Comparison of ENCODE assay signal across 8 cellular contexts in genomic region chr12:56117082-56117706, GRCh38. TPM values are rescaled to one million over a fixed set of nuclear protein-coding genes. Genes with fewer than 3 reads are reported as not detected.
DNase-seq lines count a peak whose midpoint lies in the region; ATAC-seq, FAIRE-seq and TF ChIP-seq lines count a peak whose summit lies in the region.
"Not testable (repeated sequence)": the region's sequence is repeated elsewhere in the genome, so short reads cannot be mapped to it uniquely, and the experiment has no call there.

No MANE protein-coding gene starts in this region.

- not testable (repeated sequence) for TF ChIP-seq CTCF in CD4-positive, alpha-beta T cell (IDR thresholded peaks at IDR 0.05); H1 (IDR thresholded peaks at IDR 0.05; ENCODE audit: control extremely low read depth in 1 of 3, insufficient read depth in 1 of 3, low read depth in 1 of 3, low read length in 3 of 3); neural cell (IDR thresholded peaks at IDR 0.05; ENCODE audit: poor library complexity, severe bottlenecking)

- not testable (repeated sequence) for H2BK20ac ChIP-seq in H1 (ENCODE audit: low read length)

- not testable (repeated sequence) for TF ChIP-seq RAD21 in H1 (IDR thresholded peaks at IDR 0.05 in 1 of 2, conservative IDR thresholded peaks at IDR 0.05 in 1 of 2; ENCODE audit: low read depth in 2 of 2, low read length in 2 of 2); neural cell (conservative IDR thresholded peaks at IDR 0.05)

- H2BK120ac ChIP-seq in H1 (replicated peaks; ENCODE audit: low read depth, low read length) = not testable (repeated sequence)

- peak overlapping the region; percentile 75 for H3K27ac ChIP-seq in CD4-positive, alpha-beta T cell (ENCODE audit: low read depth, low read length)
- H3K27ac ChIP-seq in H1 (ENCODE audit: low read depth, low read length) (peak overlapping the region; percentile 97), neural cell (ENCODE audit: low read length) (peak overlapping the region; percentile 93), subcutaneous abdominal adipose tissue (ENCODE audit: low read depth, low read length) (peak overlapping the region; percentile 88)

- CTCF ChIA-PET in CD4-positive, alpha-beta T cell (lab: Charles Lee) = interaction anchor here (0.8 to 5.0 kb wide), 13 partner anchors 9 to 379 kb away, joined by 3 to 76 read pairs (median 7); partner anchors contain the start of genes CNPY2, ESYT1, PA2G4 and RNF41
- CTCF ChIA-PET in H1 (lab: Charles Lee; ENCODE audit: partially characterized antibody) = interaction anchor here (1.0 to 5.3 kb wide), 7 partner anchors 11 to 105 kb away, joined by 4 to 47 read pairs (median 32); partner anchors contain the start of genes ESYT1, PA2G4, RNF41 and SMARCC2

- not testable (repeated sequence) for H3F3A ChIP-seq in neural cell (ENCODE audit: insufficient read depth, low read length, poor library complexity, severe bottlenecking)

- H3K4me1 Mint-ChIP-seq in CD4-positive, alpha-beta T cell (ENCODE audit: low read depth) = peaks cover 28% of the 10 kb centered on the region
- H3K4me1 Mint-ChIP-seq in activated naive CD8-positive, alpha-beta T cell (ENCODE audit: low read depth) = peaks cover 33% of the 10 kb centered on the region
- peaks cover 37 to 39% of the 10 kb centered on the region in 2 donors for H3K4me1 Mint-ChIP-seq in immature natural killer cell

- not testable (repeated sequence) for H3K9me3 ChIP-seq in CD4-positive, alpha-beta T cell (ENCODE audit: control insufficient read depth, low read length); H1 (ENCODE audit: insufficient read depth in 2 of 2, low read depth in 1 of 2, low read length in 1 of 2); neural cell (ENCODE audit: low read length); subcutaneous abdominal adipose tissue (ENCODE audit: control insufficient read depth in 5 of 5, low read length in 5 of 5)

- H3K9ac ChIP-seq in H1 (replicated peaks in 1 of 4; ENCODE audit: extremely low read depth in 1 of 4, low read depth in 3 of 4, low read length in 3 of 4) (peak overlapping the region; percentile 93 to 100 (median 98)), neural cell (ENCODE audit: low read length) (peak overlapping the region; percentile 79), subcutaneous abdominal adipose tissue (ENCODE audit: low read length in 5 of 5) (peak overlapping the region; percentile 84 to 95 (median 88))

- not testable (repeated sequence) for H4K91ac ChIP-seq in H1 (replicated peaks; ENCODE audit: insufficient read length, low read length)

- H2BK12ac ChIP-seq in H1 (ENCODE audit: low read depth, low read length) = not testable (repeated sequence)

- H4K20me1 ChIP-seq in H1 (replicated peaks in 1 of 2; ENCODE audit: control insufficient read depth in 1 of 2, insufficient read depth in 2 of 2, low read length in 2 of 2); neural cell (ENCODE audit: insufficient read depth): not testable (repeated sequence)

- H2AFZ ChIP-seq in H1 (ENCODE audit: low read length) = not testable (repeated sequence)
- peak overlapping the region; percentile 75 for H2AFZ ChIP-seq in neural cell (ENCODE audit: low read depth, low read length)

- peak overlapping the region; percentile 93; the same call in 1 of the 2 replicates for H2AK5ac ChIP-seq in H1 (ENCODE audit: low read depth, low read length)

- FAIRE-seq in H1 (lab: Jason Lieb, UNC) = not testable (repeated sequence)

- not testable (repeated sequence) for TF ChIP-seq POLR2A in H1 (IDR thresholded peaks at IDR 0.05; ENCODE audit: control extremely low read depth in 1 of 2, low read depth in 2 of 2, low read length in 2 of 2)

- not testable (repeated sequence) for H3K4me1 ChIP-seq in H1 (replicated peaks in 1 of 4; ENCODE audit: control insufficient read depth in 3 of 4, insufficient read depth in 4 of 4, low read length in 3 of 4)
- peaks cover 13 to 39% (median 36%) of the 10 kb centered on the region in 5 donors for H3K4me1 ChIP-seq in subcutaneous abdominal adipose tissue (ENCODE audit: control insufficient read depth in 5 of 5, insufficient read depth in 5 of 5, low read length in 5 of 5)

- not testable (repeated sequence) for H3K27me3 ChIP-seq in CD4-positive, alpha-beta T cell (ENCODE audit: control insufficient read depth, insufficient read depth, low read length); H1 (replicated peaks in 1 of 4; ENCODE audit: control insufficient read depth in 3 of 4, extremely low read depth in 1 of 4, insufficient read depth in 3 of 4, low read length in 3 of 4); neural cell (ENCODE audit: insufficient read depth, low read depth, low read length); subcutaneous abdominal adipose tissue (ENCODE audit: control insufficient read depth in 5 of 5, insufficient read depth in 4 of 5, low read length in 5 of 5)

- peaks cover 58% of the 10 kb centered on the region for H3K36me3 Mint-ChIP-seq in CD4-positive, alpha-beta T cell (ENCODE audit: low read depth)
- H3K36me3 Mint-ChIP-seq in activated naive CD8-positive, alpha-beta T cell = peaks cover 15% of the 10 kb centered on the region
- peaks cover 8 to 22% (median 20%) of the 10 kb centered on the region in 3 donors for H3K36me3 Mint-ChIP-seq in immature natural killer cell

- TF ChIP-seq EP300 in H1 (IDR thresholded peaks at IDR 0.05; ENCODE audit: borderline replicate concordance in 1 of 2, low read depth in 2 of 2, low read length in 2 of 2); neural cell (conservative IDR thresholded peaks at IDR 0.05; ENCODE audit: poor library complexity, severe bottlenecking): not testable (repeated sequence)

- H3K4me2 ChIP-seq in H1 (ENCODE audit: insufficient read depth in 1 of 2, low read depth in 2 of 2, low read length in 2 of 2) (peak overlapping the region; percentile 96 to 99), neural cell (ENCODE audit: low read length) (peak overlapping the region; percentile 97)

- H3K23me2 ChIP-seq in H1 (ENCODE audit: low read depth, low read length) = not testable (repeated sequence)

- not testable (repeated sequence) for H4K8ac ChIP-seq in H1 (ENCODE audit: extremely low read depth, insufficient read depth, low read length)

- H3K79me2 ChIP-seq in H1 (ENCODE audit: control insufficient read depth in 1 of 2, insufficient read depth in 2 of 2, low read length in 2 of 2) (peaks cover 3 to 13% of the 10 kb centered on the region in 2 experiments; a peak in 3 of 4 replicates), neural cell (replicated peaks; ENCODE audit: insufficient read depth, low read length) (peaks cover 28% of the 10 kb centered on the region)

- not testable (repeated sequence) for H3K14ac ChIP-seq in H1 (ENCODE audit: insufficient read length)

- WGBS in H1 (ENCODE audit: extremely low coverage in 1 of 2, insufficient coverage in 1 of 2, insufficient read length in 1 of 2, insufficient replicate concordance in 2 of 2, low coverage in 1 of 2, low lambda C conversion rate in 2 of 2, missing lambda C conversion rate in 1 of 2), 2 experiments = 4% methylated on average over 12 of the region's 16 CpGs; no CpG with 5 or more reads in 1 of the 2 experiments

- H3K4ac ChIP-seq in H1 (replicated peaks; ENCODE audit: insufficient read length, low read depth, low read length) = not testable (repeated sequence)

- H2BK15ac ChIP-seq in H1 (ENCODE audit: low read length) = not testable (repeated sequence)

- H3K36me3 ChIP-seq in H1 (ENCODE audit: control insufficient read depth in 2 of 4, insufficient read depth in 4 of 4, low read length in 3 of 4) (peaks cover 11 to 29% (median 21%) of the 10 kb centered on the region in 4 experiments; a peak in 7 of 8 replicates), subcutaneous abdominal adipose tissue (ENCODE audit: control insufficient read depth in 5 of 5, insufficient read depth in 5 of 5, low read length in 5 of 5) (peaks cover 10 to 44% (median 29%) of the 10 kb centered on the region in 5 donors)
- not testable (repeated sequence) for H3K36me3 ChIP-seq in neural cell (ENCODE audit: insufficient read depth, low read length)

- H3K9me3 Mint-ChIP-seq in CD4-positive, alpha-beta T cell; activated naive CD8-positive, alpha-beta T cell (ENCODE audit: low read depth); immature natural killer cell: not testable (repeated sequence)

- 0 out of 2 replicates have a peak overlapping the region, but pooled peaks have one; percentile 100 for H3K18ac ChIP-seq in H1 (ENCODE audit: extremely low read depth, low read length)

- peak overlapping the region; percentile 94 for H3K27ac Mint-ChIP-seq in CD4-positive, alpha-beta T cell
- peak overlapping the region; percentile 99 for H3K27ac Mint-ChIP-seq in activated naive CD8-positive, alpha-beta T cell
- peak overlapping the region; percentile 96 to 99 (median 98) for H3K27ac Mint-ChIP-seq in immature natural killer cell

- POLR2A ChIA-PET in CD4-positive, alpha-beta T cell (lab: Charles Lee) = interaction anchor here (0.6 to 6.1 kb wide), 36 partner anchors 8 to 1135 kb away, joined by 3 to 233 read pairs (median 8); partner anchors contain the start of genes ANKRD52, CD63, CNPY2 and COQ10A
- POLR2A ChIA-PET in H1 (lab: Charles Lee; ENCODE audit: partially characterized antibody) = interaction anchor here (0.6 to 7.1 kb wide), 39 partner anchors 11 to 773 kb away, joined by 3 to 267 read pairs (median 5); partner anchors contain the start of genes ANKRD52, CNPY2, COQ10A and CS

- H3K4me3 ChIP-seq in Jurkat, Clone E6-1 (ENCODE audit: low read length) = peak overlapping the region; percentile 88
- H3K4me3 ChIP-seq in H1 (ENCODE audit: extremely low read depth in 1 of 4, insufficient read depth in 2 of 4, low read depth in 3 of 4, low read length in 4 of 4) (peak overlapping the region; percentile 85 to 99 (median 96)), neural cell (ENCODE audit: low read length) (peak overlapping the region; percentile 69), subcutaneous abdominal adipose tissue (ENCODE audit: low read depth in 1 of 5, low read length in 5 of 5) (peak overlapping the region; percentile 77 to 100 (median 91))

- peak overlapping the region; percentile 50 for H3K56ac ChIP-seq in H1 (replicated peaks; ENCODE audit: insufficient read length, low read depth, low read length)

- in situ Hi-C loops in SK-MEL-5 (cut with HindIII; ENCODE audit: low pct_unique_long_range_greater_than_20kb, low sequenced_read_pairs) = loop anchor here (5.0 kb wide), 1 partner anchor 75 kb away; no protein-coding TSS in a partner anchor

- H4K5ac ChIP-seq in H1 (ENCODE audit: insufficient read length, low read depth, low read length) = peak overlapping the region; percentile 93

- H3K4me3 Mint-ChIP-seq in CD4-positive, alpha-beta T cell = peak overlapping the region; percentile 97
- H3K4me3 Mint-ChIP-seq in activated naive CD8-positive, alpha-beta T cell = peak overlapping the region; percentile 97
- peak overlapping the region; percentile 95 to 99 (median 97) for H3K4me3 Mint-ChIP-seq in immature natural killer cell

- DNase-seq in CD4-positive, alpha-beta T cell; Jurkat, Clone E6-1 (ENCODE audit: low read depth, low spot score); H1 (ENCODE audit: low read depth in 1 of 2, low spot score in 2 of 2); immature natural killer cell: not testable (repeated sequence)
- peak; percentile 21 for DNase-seq in SK-MEL-5 (ENCODE audit: low read depth, low spot score)

- H2BK5ac ChIP-seq in H1 (ENCODE audit: low read depth, low read length) = peak overlapping the region; percentile 98

- intact Hi-C loops in CD4-positive, alpha-beta T cell (cut with DNase I, micrococcal nuclease) = loop anchor here (2.0 to 10.0 kb wide), 4 partner anchors 35 to 478 kb away; partner anchors contain the start of genes PYM1 (in 2 of the 2), MYL6B (in 1 of the 2) and RPS26 (in 1 of the 2)

- not testable (repeated sequence) for H3K79me1 ChIP-seq in H1 (ENCODE audit: low read depth, low read length)

- not testable (repeated sequence) for H3K27me3 Mint-ChIP-seq in CD4-positive, alpha-beta T cell; activated naive CD8-positive, alpha-beta T cell
- H3K27me3 Mint-ChIP-seq in immature natural killer cell (ENCODE audit: low read depth in 3 of 3) = peaks cover 12 to 20% (median 16%) of the 10 kb centered on the region in 3 donors

- H3K23ac ChIP-seq in H1 (ENCODE audit: insufficient read length) = not testable (repeated sequence)

- H3K9me2 ChIP-seq in neural cell (ENCODE audit: insufficient read depth, low read length) = not testable (repeated sequence)

- ATAC-seq in CD4-positive, alpha-beta T cell (ENCODE audit: poor library complexity) = not testable (repeated sequence)

RNA-seq across cellular contexts. Expression of gene RPL41, which starts 0.8 kb away (rescaled TPM):
- total RNA-seq in CD4-positive, alpha-beta T cell = 1,000 to 10,000 TPM; 5,865 to 5,989 TPM
- polyA plus RNA-seq in Jurkat, Clone E6-1 (2012; ENCODE audit: insufficient read depth, insufficient read length) = 8,487 TPM
- 5,360 and 5,858 TPM in 2 replicates for total RNA-seq in SK-MEL-5 (2014; rRNA removed; shearing (Covaris generic))
- polyA plus RNA-seq in SK-MEL-5 (2015; cell fraction: cytosol; rRNA removed) = 3,392 and 3,999 TPM in 2 replicates
- polyA plus RNA-seq in SK-MEL-5 (2015; cell fraction: nucleus; rRNA removed) = 956 and 1,011 TPM in 2 replicates
- 4,440 and 4,619 TPM in 2 replicates for total RNA-seq in H1 (2021; fragmentation: NEBNext Ultra II Directional; extraction: Animal tissue kit (Norgen Biotek cat#: 25700))
- polyA plus RNA-seq in H1 (2011; rRNA removed) = 10,552 and 16,488 TPM in 2 replicates
- 15,274 TPM for polyA plus RNA-seq in H1 (2011; cell fraction: cytosol; rRNA removed)
- 5,028 TPM for polyA plus RNA-seq in H1 (2011; cell fraction: nucleus; rRNA removed)
- polyA plus RNA-seq in H1 (2012, experiment 1 of 2) = 8,984 to 12,435 TPM (median 10,789 TPM) in 4 replicates
- polyA plus RNA-seq in H1 (2012, experiment 2 of 2) = 8,788 TPM
- 16,458 TPM for polyA plus RNA-seq in H1 (2013, experiment 1 of 2)
- 15,195 TPM for polyA plus RNA-seq in H1 (2013, experiment 2 of 2)
- polyA minus RNA-seq in H1 (2011; rRNA and poly(A)+ RNA removed) = 1,518 and 2,159 TPM in 2 replicates
- polyA minus RNA-seq in H1 (2011; cell fraction: cytosol; rRNA and poly(A)+ RNA removed) = 1,097 TPM
- 1,566 TPM for polyA minus RNA-seq in H1 (2011; cell fraction: nucleus; rRNA and poly(A)+ RNA removed)
- 1,000 to 10,000 TPM; 2,591 to 7,233 (median 3,803) TPM for polyA plus RNA-seq in immature natural killer cell
- polyA plus RNA-seq in neural cell = 1,970 and 2,186 TPM in 2 replicates
- 503 and 510 TPM in 2 replicates for polyA minus RNA-seq in neural cell

RNA-seq across cellular contexts. Expression of gene ZC3H10, which starts 0.9 kb away (rescaled TPM):
- total RNA-seq in CD4-positive, alpha-beta T cell = 1 to 10 TPM; 6.3 to 8.9 TPM
- polyA plus RNA-seq in Jurkat, Clone E6-1 (2012; ENCODE audit: insufficient read depth, insufficient read length) = 9.6 TPM
- total RNA-seq in SK-MEL-5 (2014; rRNA removed; shearing (Covaris generic)) = 5.6 and 7.3 TPM in 2 replicates
- 2.2 and 3.7 TPM in 2 replicates for polyA plus RNA-seq in SK-MEL-5 (2015; cell fraction: cytosol; rRNA removed)
- polyA plus RNA-seq in SK-MEL-5 (2015; cell fraction: nucleus; rRNA removed) = 6.2 and 8.0 TPM in 2 replicates
- 11.2 and 12.5 TPM in 2 replicates for total RNA-seq in H1 (2021; fragmentation: NEBNext Ultra II Directional; extraction: Animal tissue kit (Norgen Biotek cat#: 25700))
- polyA plus RNA-seq in H1 (2011; rRNA removed) (4.0 and 5.1 TPM in 2 replicates), immature natural killer cell (1 to 10 TPM in 2 of 3 donors, under 1 TPM in 1; 0.86 to 4.2 (median 1.3) TPM), neural cell (6.7 and 11.3 TPM in 2 replicates)
- 4.3 TPM for polyA plus RNA-seq in H1 (2011; cell fraction: cytosol; rRNA removed)
- polyA plus RNA-seq in H1 (2011; cell fraction: nucleus; rRNA removed) = 7.6 TPM
- polyA plus RNA-seq in H1 (2012, experiment 1 of 2) = 4.6 to 7.7 TPM (median 5.1 TPM) in 4 replicates
- 3.7 TPM for polyA plus RNA-seq in H1 (2012, experiment 2 of 2)
- polyA plus RNA-seq in H1 (2013, experiment 1 of 2) = 4.2 TPM
- polyA plus RNA-seq in H1 (2013, experiment 2 of 2) = 3.9 TPM
- polyA minus RNA-seq in H1 (2011; rRNA and poly(A)+ RNA removed) = 10.7 and 15.3 TPM in 2 replicates
- polyA minus RNA-seq in H1 (2011; cell fraction: cytosol; rRNA and poly(A)+ RNA removed) = 7.1 TPM
- polyA minus RNA-seq in H1 (2011; cell fraction: nucleus; rRNA and poly(A)+ RNA removed) = 34.0 TPM
- 18.8 and 25.1 TPM in 2 replicates for polyA minus RNA-seq in neural cell

RNA-seq across cellular contexts. Expression of gene ESYT1, which starts 10.9 kb away (rescaled TPM):
- total RNA-seq in CD4-positive, alpha-beta T cell = 10 to 100 TPM; 88.5 to 90.3 TPM
- 73.7 TPM for polyA plus RNA-seq in Jurkat, Clone E6-1 (2012; ENCODE audit: insufficient read depth, insufficient read length)
- 90.9 and 100 TPM in 2 replicates for total RNA-seq in SK-MEL-5 (2014; rRNA removed; shearing (Covaris generic))
- polyA plus RNA-seq in SK-MEL-5 (2015; cell fraction: cytosol; rRNA removed) = 147 and 169 TPM in 2 replicates
- polyA plus RNA-seq in SK-MEL-5 (2015; cell fraction: nucleus; rRNA removed) = 106 and 143 TPM in 2 replicates
- 85.1 and 86.9 TPM in 2 replicates for total RNA-seq in H1 (2021; fragmentation: NEBNext Ultra II Directional; extraction: Animal tissue kit (Norgen Biotek cat#: 25700))
- polyA plus RNA-seq in H1 (2011; rRNA removed) (165 and 174 TPM in 2 replicates), immature natural killer cell (100 to 1,000 TPM; 217 to 502 (median 273) TPM), neural cell (19.6 and 25.1 TPM in 2 replicates)
- 109 TPM for polyA plus RNA-seq in H1 (2011; cell fraction: cytosol; rRNA removed)
- polyA plus RNA-seq in H1 (2011; cell fraction: nucleus; rRNA removed) = 167 TPM
- polyA plus RNA-seq in H1 (2012, experiment 1 of 2) = 58.5 to 85.3 TPM (median 79.3 TPM) in 4 replicates
- 88.6 TPM for polyA plus RNA-seq in H1 (2012, experiment 2 of 2)
- polyA plus RNA-seq in H1 (2013, experiment 1 of 2) = 133 TPM
- 120 TPM for polyA plus RNA-seq in H1 (2013, experiment 2 of 2)
- polyA minus RNA-seq in H1 (2011; rRNA and poly(A)+ RNA removed) = 180 and 199 TPM in 2 replicates
- polyA minus RNA-seq in H1 (2011; cell fraction: cytosol; rRNA and poly(A)+ RNA removed) = 107 TPM
- polyA minus RNA-seq in H1 (2011; cell fraction: nucleus; rRNA and poly(A)+ RNA removed) = 81.1 TPM
- polyA minus RNA-seq in neural cell = 16.4 and 26.1 TPM in 2 replicates

RNA-seq across cellular contexts. Expression of gene PA2G4, which starts 12.8 kb away (rescaled TPM):
- 10 to 100 TPM; 51.0 to 61.0 TPM for total RNA-seq in CD4-positive, alpha-beta T cell
- polyA plus RNA-seq in Jurkat, Clone E6-1 (2012; ENCODE audit: insufficient read depth, insufficient read length) = 525 TPM
- 473 and 487 TPM in 2 replicates for total RNA-seq in SK-MEL-5 (2014; rRNA removed; shearing (Covaris generic))
- polyA plus RNA-seq in SK-MEL-5 (2015; cell fraction: cytosol; rRNA removed) = 387 and 430 TPM in 2 replicates
- 319 and 346 TPM in 2 replicates for polyA plus RNA-seq in SK-MEL-5 (2015; cell fraction: nucleus; rRNA removed)
- total RNA-seq in H1 (2021; fragmentation: NEBNext Ultra II Directional; extraction: Animal tissue kit (Norgen Biotek cat#: 25700)) = 237 and 242 TPM in 2 replicates
- polyA plus RNA-seq in H1 (2011; rRNA removed) (100 and 159 TPM in 2 replicates), immature natural killer cell (100 to 1,000 TPM; 192 to 222 (median 214) TPM), neural cell (109 and 115 TPM in 2 replicates)
- polyA plus RNA-seq in H1 (2011; cell fraction: cytosol; rRNA removed) = 270 TPM
- 92.3 TPM for polyA plus RNA-seq in H1 (2011; cell fraction: nucleus; rRNA removed)
- polyA plus RNA-seq in H1 (2012, experiment 1 of 2) = 246 to 284 TPM (median 256 TPM) in 4 replicates
- 222 TPM for polyA plus RNA-seq in H1 (2012, experiment 2 of 2)
- 251 TPM for polyA plus RNA-seq in H1 (2013, experiment 1 of 2)
- polyA plus RNA-seq in H1 (2013, experiment 2 of 2) = 249 TPM
- polyA minus RNA-seq in H1 (2011; rRNA and poly(A)+ RNA removed) = 112 and 145 TPM in 2 replicates
- 102 TPM for polyA minus RNA-seq in H1 (2011; cell fraction: cytosol; rRNA and poly(A)+ RNA removed)
- polyA minus RNA-seq in H1 (2011; cell fraction: nucleus; rRNA and poly(A)+ RNA removed) = 72.8 TPM
- polyA minus RNA-seq in neural cell = 77.4 and 113 TPM in 2 replicates

RNA-seq across cellular contexts. Expression of gene MYL6B, which starts 35.2 kb away (rescaled TPM):
- total RNA-seq in CD4-positive, alpha-beta T cell = 1 to 10 TPM; 6.2 to 6.4 TPM
- 282 TPM for polyA plus RNA-seq in Jurkat, Clone E6-1 (2012; ENCODE audit: insufficient read depth, insufficient read length)
- 63.2 and 66.0 TPM in 2 replicates for total RNA-seq in SK-MEL-5 (2014; rRNA removed; shearing (Covaris generic))
- polyA plus RNA-seq in SK-MEL-5 (2015; cell fraction: cytosol; rRNA removed) = 61.9 and 65.6 TPM in 2 replicates
- 18.5 and 22.2 TPM in 2 replicates for polyA plus RNA-seq in SK-MEL-5 (2015; cell fraction: nucleus; rRNA removed)
- total RNA-seq in H1 (2021; fragmentation: NEBNext Ultra II Directional; extraction: Animal tissue kit (Norgen Biotek cat#: 25700)) = 162 and 163 TPM in 2 replicates
- polyA plus RNA-seq in H1 (2011; rRNA removed) = 146 and 202 TPM in 2 replicates
- polyA plus RNA-seq in H1 (2011; cell fraction: cytosol; rRNA removed) = 203 TPM
- 101 TPM for polyA plus RNA-seq in H1 (2011; cell fraction: nucleus; rRNA removed)
- 157 to 234 TPM (median 189 TPM) in 4 replicates for polyA plus RNA-seq in H1 (2012, experiment 1 of 2)
- 181 TPM for polyA plus RNA-seq in H1 (2012, experiment 2 of 2)
- polyA plus RNA-seq in H1 (2013, experiment 1 of 2) = 142 TPM
- polyA plus RNA-seq in H1 (2013, experiment 2 of 2) = 154 TPM
- 25.3 and 42.8 TPM in 2 replicates for polyA minus RNA-seq in H1 (2011; rRNA and poly(A)+ RNA removed)
- 43.2 TPM for polyA minus RNA-seq in H1 (2011; cell fraction: cytosol; rRNA and poly(A)+ RNA removed)
- 35.9 TPM for polyA minus RNA-seq in H1 (2011; cell fraction: nucleus; rRNA and poly(A)+ RNA removed)
- 10 to 100 TPM in 1 of 3 donors, 1 to 10 TPM in 2; 1.5 to 12.9 (median 9.3) TPM for polyA plus RNA-seq in immature natural killer cell
- polyA plus RNA-seq in neural cell = 369 and 376 TPM in 2 replicates
- 78.0 and 82.5 TPM in 2 replicates for polyA minus RNA-seq in neural cell
